ENCODE assay signal across 24 cellular contexts in the genomic region with DNA sequence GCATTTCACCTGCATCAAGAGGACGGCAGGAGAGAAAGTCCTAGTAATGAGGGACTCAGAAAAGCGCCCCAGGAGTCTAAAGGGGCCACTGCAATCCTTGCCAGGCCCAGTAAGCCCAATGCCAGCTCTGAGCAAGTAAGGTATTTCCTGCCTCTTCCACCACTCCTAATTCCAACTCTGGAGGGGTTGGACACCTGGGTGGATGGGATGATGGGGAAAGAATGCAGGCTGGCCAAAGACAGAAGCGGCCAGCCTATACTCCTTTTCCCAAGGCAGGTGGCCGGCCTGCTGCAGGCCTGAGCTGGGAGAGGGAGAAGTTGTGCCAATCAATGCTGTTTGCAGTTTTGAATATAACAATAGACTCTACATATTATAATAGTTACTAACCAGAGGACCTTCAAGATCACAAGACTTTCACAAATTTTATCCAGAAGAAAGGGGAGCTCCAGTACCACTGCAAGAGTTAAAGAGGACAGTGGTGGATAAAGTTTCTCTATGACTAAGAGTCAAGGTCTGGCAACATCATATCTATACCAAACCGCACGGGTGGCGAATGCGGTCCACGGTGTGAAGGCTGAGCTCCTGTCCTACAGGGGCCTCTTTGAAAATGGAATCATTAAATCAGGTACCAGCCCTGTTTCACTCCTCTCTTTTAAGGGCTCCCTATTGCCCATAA.
A peak's percentile ranks its signal among the peaks of the same experiment; 100 is the strongest.
DNase-seq lines count a peak whose midpoint lies in the region; ATAC-seq and TF ChIP-seq lines count a peak whose summit lies in the region.
"Had no signal": no experiment of that assay in that cellular context is flagged by ENCODE, and none has a peak within 500 bp of the region (broad histone marks: within the 10 kb centered on the region; RNA-seq: fewer than 3 reads in every experiment).

No MANE protein-coding gene starts in this region.

- peak; percentile 6 for DNase-seq in GM10248 (ENCODE audit: extremely low spot score)
- peak; percentile 51 for DNase-seq in amniotic epithelial cell (ENCODE audit: low read depth)
- DNase-seq in osteocyte (ENCODE audit: extremely low spot score, unreplicated experiment), result peak; percentile 59
- peak; percentile 34 for DNase-seq in upper lobe of right lung
- no peak for DNase-seq in hepatic stellate cell (ENCODE audit: low spot score)
- DNase-seq in RKO (ENCODE audit: low spot score), result no peak
- no peak for DNase-seq in sigmoid colon
- DNase-seq: 8988T; ACHN; BE2C; C1 segment of cervical spinal cord; CD4-positive, alpha-beta memory T cell; CD4-positive, CD25-positive, alpha-beta regulatory T cell; CD8-positive, alpha-beta memory T cell; COR-L47; DMS 273 treated with DMSO at 0.1 percent for 48 hours; DMS153; DMS53; DMS79; DND-41; EL; GDM1 had no signal

- no peak for TF ChIP-seq EP300 in sigmoid colon (IDR thresholded peaks at IDR 0.05)

- peaks cover 3% of the 10 kb centered on the region for H3K4me1 Mint-ChIP-seq in osteocyte (ENCODE audit: unreplicated experiment)
- H3K4me1 Mint-ChIP-seq: CD4-positive, alpha-beta memory T cell; CD8-positive, alpha-beta memory T cell had no signal

- H3K27me3 ChIP-seq in upper lobe of right lung (no peaks in the 10 kb centered on the region), sigmoid colon (no peaks in the 10 kb centered on the region)
- H3K27me3 ChIP-seq: BE2C, BLaER1 had no signal

- H3K4me3 ChIP-seq in upper lobe of right lung (no peak overlapping the region), sigmoid colon (no peak overlapping the region)
- H3K4me3 ChIP-seq: BLaER1 had no signal

- intact Hi-C loops in upper lobe of right lung (cut with DNase I) (no loop called here), sigmoid colon (cut with DNase I) (no loop called here)

- no peaks in the 10 kb centered on the region for H3K36me3 ChIP-seq in upper lobe of right lung
- H3K36me3 ChIP-seq in sigmoid colon, result no peaks in the 10 kb centered on the region
- H3K36me3 ChIP-seq: BE2C, BLaER1 had no signal

- CTCF ChIA-PET in GM10248 (lab: Yijun Ruan, JAX), result no interaction called here

- TF ChIP-seq CTCF in GM10248 (IDR thresholded peaks at IDR 0.05; ENCODE audit: control extremely low read depth, extremely low read depth, low read depth, missing control alignments) (no peak), osteocyte (IDR thresholded peaks at IDR 0.05) (no peak), upper lobe of right lung (IDR thresholded peaks at IDR 0.05) (no peak), sigmoid colon (IDR thresholded peaks at IDR 0.05) (no peak)

- POLR2A ChIA-PET in GM10248 (lab: Yijun Ruan, JAX), result no interaction called here

- no peak overlapping the region for H3K27ac ChIP-seq in upper lobe of right lung
- no peak overlapping the region for H3K27ac ChIP-seq in sigmoid colon
- H3K27ac ChIP-seq: BLaER1 had no signal

- H3K4me1 ChIP-seq in upper lobe of right lung, result no peaks in the 10 kb centered on the region
- H3K4me1 ChIP-seq in sigmoid colon, result no peaks in the 10 kb centered on the region
- H3K4me1 ChIP-seq: BE2C had no signal

- TF ChIP-seq POLR2A in sigmoid colon (IDR thresholded peaks at IDR 0.05), result no peak

- H3K9me3 ChIP-seq in upper lobe of right lung (peaks cover 9% of the 10 kb centered on the region), sigmoid colon (peaks cover 0 to 7% (median under 1%) of the 10 kb centered on the region in 4 donors)

- H3K36me3 Mint-ChIP-seq in osteocyte (ENCODE audit: unreplicated experiment), result no peaks in the 10 kb centered on the region
- H3K36me3 Mint-ChIP-seq: CD14-positive monocyte; CD4-positive, CD25-positive, alpha-beta regulatory T cell; CD8-positive, alpha-beta memory T cell had no signal

- H3K9me3 Mint-ChIP-seq in osteocyte (ENCODE audit: unreplicated experiment), result no peaks in the 10 kb centered on the region

- no peak for ATAC-seq in upper lobe of right lung

- H3K4me3 Mint-ChIP-seq in osteocyte (ENCODE audit: unreplicated experiment), result no peak overlapping the region
- H3K4me3 Mint-ChIP-seq: CD14-positive monocyte; CD4-positive, alpha-beta memory T cell; CD4-positive, CD25-positive, alpha-beta regulatory T cell had no signal

- WGBS in sigmoid colon, 2 donors, result 88 to 90% methylated on average over 9 of the region's 9 CpGs

- no peaks in the 10 kb centered on the region for H3K27me3 Mint-ChIP-seq in osteocyte (ENCODE audit: unreplicated experiment)
- H3K27me3 Mint-ChIP-seq: CD4-positive, CD25-positive, alpha-beta regulatory T cell had no signal

- H3K27ac Mint-ChIP-seq in osteocyte (ENCODE audit: unreplicated experiment), result no peak overlapping the region
- H3K27ac Mint-ChIP-seq: CD4-positive, alpha-beta memory T cell; CD4-positive, CD25-positive, alpha-beta regulatory T cell; CD8-positive, alpha-beta memory T cell had no signal

Comparison
In these comparisons a context has a peak if more than half of its experiments do, and no peak if none do; other contexts are left out.
1. DNase-seq: peak in GM10248 (single experiment), amniotic epithelial cell (single experiment), osteocyte (single experiment) and upper lobe of right lung (single experiment); none in hepatic stellate cell (single experiment), RKO (single experiment) and sigmoid colon (single experiment).